In the genomic region with DNA sequence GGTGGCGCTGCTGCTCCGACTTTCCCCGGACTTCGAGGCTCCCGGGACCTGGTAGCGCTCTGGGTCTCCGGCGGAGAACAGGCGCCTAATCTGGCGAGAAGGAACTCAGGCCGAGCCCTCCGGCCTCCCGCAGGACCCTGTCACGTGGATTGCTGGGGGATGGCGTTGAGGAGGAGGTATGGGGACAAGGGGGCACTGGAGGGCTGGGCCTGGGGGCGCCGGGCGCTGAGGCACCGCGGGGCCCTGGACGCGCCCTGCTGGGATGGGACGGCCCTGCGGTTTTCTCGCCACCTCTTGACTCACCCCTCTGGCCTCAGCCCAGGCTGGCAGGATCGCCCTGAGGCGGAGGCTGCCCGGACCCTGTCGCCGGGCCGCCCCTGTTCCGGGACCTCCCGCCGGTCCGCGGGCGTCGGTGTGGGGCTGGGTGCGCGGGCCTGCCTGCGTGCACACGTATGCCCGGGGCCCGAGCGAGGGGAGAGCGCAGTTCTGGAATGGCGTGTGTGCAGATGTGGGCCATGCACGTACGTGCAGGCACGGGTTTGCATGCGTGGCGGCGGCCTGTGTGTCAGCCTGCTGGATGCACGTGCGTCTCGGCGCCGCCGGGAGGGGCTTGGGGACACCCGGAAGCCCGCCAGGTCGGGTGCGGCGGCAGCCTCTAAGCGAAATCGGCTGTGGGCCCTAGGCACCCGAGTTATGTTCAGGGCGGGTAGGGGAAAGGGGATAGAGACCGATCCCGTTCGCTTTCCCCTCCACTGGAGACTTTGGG, we compare ENCODE assay signal across 1 cellular context.
TF ChIP-seq lines count a peak whose summit lies in the region.

No MANE protein-coding gene starts in this region.

TF ChIP-seq in neural cell, 6 proteins besides CTCF, POLR2A, EP300 and RAD21:
- TF ChIP-seq, protein P1, sequence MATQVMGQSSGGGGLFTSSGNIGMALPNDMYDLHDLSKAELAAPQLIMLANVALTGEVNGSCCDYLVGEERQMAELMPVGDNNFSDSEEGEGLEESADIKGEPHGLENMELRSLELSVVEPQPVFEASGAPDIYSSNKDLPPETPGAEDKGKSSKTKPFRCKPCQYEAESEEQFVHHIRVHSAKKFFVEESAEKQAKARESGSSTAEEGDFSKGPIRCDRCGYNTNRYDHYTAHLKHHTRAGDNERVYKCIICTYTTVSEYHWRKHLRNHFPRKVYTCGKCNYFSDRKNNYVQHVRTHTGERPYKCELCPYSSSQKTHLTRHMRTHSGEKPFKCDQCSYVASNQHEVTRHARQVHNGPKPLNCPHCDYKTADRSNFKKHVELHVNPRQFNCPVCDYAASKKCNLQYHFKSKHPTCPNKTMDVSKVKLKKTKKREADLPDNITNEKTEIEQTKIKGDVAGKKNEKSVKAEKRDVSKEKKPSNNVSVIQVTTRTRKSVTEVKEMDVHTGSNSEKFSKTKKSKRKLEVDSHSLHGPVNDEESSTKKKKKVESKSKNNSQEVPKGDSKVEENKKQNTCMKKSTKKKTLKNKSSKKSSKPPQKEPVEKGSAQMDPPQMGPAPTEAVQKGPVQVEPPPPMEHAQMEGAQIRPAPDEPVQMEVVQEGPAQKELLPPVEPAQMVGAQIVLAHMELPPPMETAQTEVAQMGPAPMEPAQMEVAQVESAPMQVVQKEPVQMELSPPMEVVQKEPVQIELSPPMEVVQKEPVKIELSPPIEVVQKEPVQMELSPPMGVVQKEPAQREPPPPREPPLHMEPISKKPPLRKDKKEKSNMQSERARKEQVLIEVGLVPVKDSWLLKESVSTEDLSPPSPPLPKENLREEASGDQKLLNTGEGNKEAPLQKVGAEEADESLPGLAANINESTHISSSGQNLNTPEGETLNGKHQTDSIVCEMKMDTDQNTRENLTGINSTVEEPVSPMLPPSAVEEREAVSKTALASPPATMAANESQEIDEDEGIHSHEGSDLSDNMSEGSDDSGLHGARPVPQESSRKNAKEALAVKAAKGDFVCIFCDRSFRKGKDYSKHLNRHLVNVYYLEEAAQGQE (IDR thresholded peaks at IDR 0.05; ENCODE audit: borderline replicate concordance), result no peak
- TF ChIP-seq MXI1 (conservative IDR thresholded peaks at IDR 0.05; ENCODE audit: poor library complexity, severe bottlenecking), result peak; percentile 50
- peak; percentile 24 for TF ChIP-seq EZH2 (IDR thresholded peaks at IDR 0.05; ENCODE audit: borderline replicate concordance, insufficient read depth, low read length, poor library complexity, severe bottlenecking)
- no peak for TF ChIP-seq POLR2AphosphoS5 (IDR thresholded peaks at IDR 0.05)
- TF ChIP-seq SMC3 (conservative IDR thresholded peaks at IDR 0.05; ENCODE audit: poor library complexity), result no peak
- no peak for TF ChIP-seq TAF1 (IDR thresholded peaks at IDR 0.05; ENCODE audit: low read depth)
